1 cellular context compared by ENCODE assay signal in genomic region chr6:1230689-1231605, GRCh38.
A peak's percentile ranks its signal among the peaks of the same experiment; 100 is the strongest.
TF ChIP-seq lines count a peak whose summit lies in the region.

No MANE protein-coding gene starts in this region.

TF ChIP-seq in HepG2, 621 proteins besides CTCF, POLR2A, EP300 and RAD21 (continued from another document and continues in another):
- peak; percentile 59; the same call in 1 of the 2 replicates for TF ChIP-seq HOMEZ (CRISPR knock-in tag; IDR thresholded peaks at IDR 0.05; ENCODE audit: low read depth)
- peak; percentile 80 for TF ChIP-seq ISL2 (CRISPR knock-in tag; IDR thresholded peaks at IDR 0.05)
- TF ChIP-seq GATAD1 (CRISPR knock-in tag; IDR thresholded peaks at IDR 0.05) = peak; percentile 39; the same call in 1 of the 2 replicates
- peak; percentile 88; the same call in 1 of the 2 replicates for TF ChIP-seq ZSCAN29 (CRISPR knock-in tag; conservative IDR thresholded peaks at IDR 0.05)
- 0 out of 2 replicates have a peak, but pooled peaks have one; percentile 14 for TF ChIP-seq ZNF605 (CRISPR knock-in tag; IDR thresholded peaks at IDR 0.05)
- TF ChIP-seq LCORL (IDR thresholded peaks at IDR 0.05) = no peak
- peak; percentile 81 for TF ChIP-seq LCORL (CRISPR knock-in tag; IDR thresholded peaks at IDR 0.05)
- TF ChIP-seq, protein P1, sequence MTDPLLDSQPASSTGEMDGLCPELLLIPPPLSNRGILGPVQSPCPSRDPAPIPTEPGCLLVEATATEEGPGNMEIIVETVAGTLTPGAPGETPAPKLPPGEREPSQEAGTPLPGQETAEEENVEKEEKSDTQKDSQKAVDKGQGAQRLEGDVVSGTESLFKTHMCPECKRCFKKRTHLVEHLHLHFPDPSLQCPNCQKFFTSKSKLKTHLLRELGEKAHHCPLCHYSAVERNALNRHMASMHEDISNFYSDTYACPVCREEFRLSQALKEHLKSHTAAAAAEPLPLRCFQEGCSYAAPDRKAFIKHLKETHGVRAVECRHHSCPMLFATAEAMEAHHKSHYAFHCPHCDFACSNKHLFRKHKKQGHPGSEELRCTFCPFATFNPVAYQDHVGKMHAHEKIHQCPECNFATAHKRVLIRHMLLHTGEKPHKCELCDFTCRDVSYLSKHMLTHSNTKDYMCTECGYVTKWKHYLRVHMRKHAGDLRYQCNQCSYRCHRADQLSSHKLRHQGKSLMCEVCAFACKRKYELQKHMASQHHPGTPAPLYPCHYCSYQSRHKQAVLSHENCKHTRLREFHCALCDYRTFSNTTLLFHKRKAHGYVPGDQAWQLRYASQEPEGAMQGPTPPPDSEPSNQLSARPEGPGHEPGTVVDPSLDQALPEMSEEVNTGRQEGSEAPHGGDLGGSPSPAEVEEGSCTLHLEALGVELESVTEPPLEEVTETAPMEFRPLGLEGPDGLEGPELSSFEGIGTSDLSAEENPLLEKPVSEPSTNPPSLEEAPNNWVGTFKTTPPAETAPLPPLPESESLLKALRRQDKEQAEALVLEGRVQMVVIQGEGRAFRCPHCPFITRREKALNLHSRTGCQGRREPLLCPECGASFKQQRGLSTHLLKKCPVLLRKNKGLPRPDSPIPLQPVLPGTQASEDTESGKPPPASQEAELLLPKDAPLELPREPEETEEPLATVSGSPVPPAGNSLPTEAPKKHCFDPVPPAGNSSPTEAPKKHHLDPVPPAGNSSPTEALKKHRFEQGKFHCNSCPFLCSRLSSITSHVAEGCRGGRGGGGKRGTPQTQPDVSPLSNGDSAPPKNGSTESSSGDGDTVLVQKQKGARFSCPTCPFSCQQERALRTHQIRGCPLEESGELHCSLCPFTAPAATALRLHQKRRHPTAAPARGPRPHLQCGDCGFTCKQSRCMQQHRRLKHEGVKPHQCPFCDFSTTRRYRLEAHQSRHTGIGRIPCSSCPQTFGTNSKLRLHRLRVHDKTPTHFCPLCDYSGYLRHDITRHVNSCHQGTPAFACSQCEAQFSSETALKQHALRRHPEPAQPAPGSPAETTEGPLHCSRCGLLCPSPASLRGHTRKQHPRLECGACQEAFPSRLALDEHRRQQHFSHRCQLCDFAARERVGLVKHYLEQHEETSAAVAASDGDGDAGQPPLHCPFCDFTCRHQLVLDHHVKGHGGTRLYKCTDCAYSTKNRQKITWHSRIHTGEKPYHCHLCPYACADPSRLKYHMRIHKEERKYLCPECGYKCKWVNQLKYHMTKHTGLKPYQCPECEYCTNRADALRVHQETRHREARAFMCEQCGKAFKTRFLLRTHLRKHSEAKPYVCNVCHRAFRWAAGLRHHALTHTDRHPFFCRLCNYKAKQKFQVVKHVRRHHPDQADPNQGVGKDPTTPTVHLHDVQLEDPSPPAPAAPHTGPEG (CRISPR knock-in tag; IDR thresholded peaks at IDR 0.05) = peak; percentile 44; the same call in 1 of the 2 replicates
- TF ChIP-seq SOX6 (IDR thresholded peaks at IDR 0.05) = no peak
- TF ChIP-seq SOX6 (CRISPR knock-in tag; IDR thresholded peaks at IDR 0.05) = peak; percentile 89
- TF ChIP-seq, protein P2, sequence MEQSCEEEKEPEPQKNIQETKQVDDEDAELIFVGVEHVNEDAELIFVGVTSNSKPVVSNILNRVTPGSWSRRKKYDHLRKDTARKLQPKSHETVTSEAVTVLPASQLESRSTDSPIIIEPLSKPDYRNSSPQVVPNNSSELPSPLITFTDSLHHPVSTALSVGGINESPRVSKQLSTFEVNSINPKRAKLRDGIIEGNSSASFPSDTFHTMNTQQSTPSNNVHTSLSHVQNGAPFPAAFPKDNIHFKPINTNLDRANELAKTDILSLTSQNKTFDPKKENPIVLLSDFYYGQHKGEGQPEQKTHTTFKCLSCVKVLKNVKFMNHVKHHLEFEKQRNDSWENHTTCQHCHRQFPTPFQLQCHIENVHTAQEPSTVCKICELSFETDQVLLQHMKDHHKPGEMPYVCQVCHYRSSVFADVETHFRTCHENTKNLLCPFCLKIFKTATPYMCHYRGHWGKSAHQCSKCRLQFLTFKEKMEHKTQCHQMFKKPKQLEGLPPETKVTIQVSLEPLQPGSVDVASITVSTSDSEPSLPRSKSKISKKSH (CRISPR knock-in tag; IDR thresholded peaks at IDR 0.05; ENCODE audit: borderline replicate concordance) = no peak
- TF ChIP-seq CBFB (CRISPR knock-in tag; IDR thresholded peaks at IDR 0.05) = peak; percentile 66; the same call in 1 of the 2 replicates
- TF ChIP-seq ZNF589 (CRISPR knock-in tag; conservative IDR thresholded peaks at IDR 0.05) = no peak
- no peak for TF ChIP-seq ZSCAN31 (CRISPR knock-in tag; IDR thresholded peaks at IDR 0.05; ENCODE audit: low read depth)
- peak; percentile 83 for TF ChIP-seq ZNF317 (CRISPR knock-in tag; IDR thresholded peaks at IDR 0.05)
- no peak for TF ChIP-seq NONO (IDR thresholded peaks at IDR 0.05)
- peak; percentile 83; the same call in 1 of the 2 replicates for TF ChIP-seq NONO (CRISPR knock-in tag; conservative IDR thresholded peaks at IDR 0.05)
- TF ChIP-seq, protein P3, sequence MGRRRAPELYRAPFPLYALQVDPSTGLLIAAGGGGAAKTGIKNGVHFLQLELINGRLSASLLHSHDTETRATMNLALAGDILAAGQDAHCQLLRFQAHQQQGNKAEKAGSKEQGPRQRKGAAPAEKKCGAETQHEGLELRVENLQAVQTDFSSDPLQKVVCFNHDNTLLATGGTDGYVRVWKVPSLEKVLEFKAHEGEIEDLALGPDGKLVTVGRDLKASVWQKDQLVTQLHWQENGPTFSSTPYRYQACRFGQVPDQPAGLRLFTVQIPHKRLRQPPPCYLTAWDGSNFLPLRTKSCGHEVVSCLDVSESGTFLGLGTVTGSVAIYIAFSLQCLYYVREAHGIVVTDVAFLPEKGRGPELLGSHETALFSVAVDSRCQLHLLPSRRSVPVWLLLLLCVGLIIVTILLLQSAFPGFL (CRISPR knock-in tag; IDR thresholded peaks at IDR 0.05) = no peak
- TF ChIP-seq THRA (CRISPR knock-in tag; IDR thresholded peaks at IDR 0.05; ENCODE audit: borderline replicate concordance) = peak; percentile 46; the same call in 1 of the 2 replicates
- peak; percentile 55; the same call in 1 of the 2 replicates for TF ChIP-seq SMC3 (IDR thresholded peaks at IDR 0.05; ENCODE audit: low read length)
- TF ChIP-seq, protein P4, sequence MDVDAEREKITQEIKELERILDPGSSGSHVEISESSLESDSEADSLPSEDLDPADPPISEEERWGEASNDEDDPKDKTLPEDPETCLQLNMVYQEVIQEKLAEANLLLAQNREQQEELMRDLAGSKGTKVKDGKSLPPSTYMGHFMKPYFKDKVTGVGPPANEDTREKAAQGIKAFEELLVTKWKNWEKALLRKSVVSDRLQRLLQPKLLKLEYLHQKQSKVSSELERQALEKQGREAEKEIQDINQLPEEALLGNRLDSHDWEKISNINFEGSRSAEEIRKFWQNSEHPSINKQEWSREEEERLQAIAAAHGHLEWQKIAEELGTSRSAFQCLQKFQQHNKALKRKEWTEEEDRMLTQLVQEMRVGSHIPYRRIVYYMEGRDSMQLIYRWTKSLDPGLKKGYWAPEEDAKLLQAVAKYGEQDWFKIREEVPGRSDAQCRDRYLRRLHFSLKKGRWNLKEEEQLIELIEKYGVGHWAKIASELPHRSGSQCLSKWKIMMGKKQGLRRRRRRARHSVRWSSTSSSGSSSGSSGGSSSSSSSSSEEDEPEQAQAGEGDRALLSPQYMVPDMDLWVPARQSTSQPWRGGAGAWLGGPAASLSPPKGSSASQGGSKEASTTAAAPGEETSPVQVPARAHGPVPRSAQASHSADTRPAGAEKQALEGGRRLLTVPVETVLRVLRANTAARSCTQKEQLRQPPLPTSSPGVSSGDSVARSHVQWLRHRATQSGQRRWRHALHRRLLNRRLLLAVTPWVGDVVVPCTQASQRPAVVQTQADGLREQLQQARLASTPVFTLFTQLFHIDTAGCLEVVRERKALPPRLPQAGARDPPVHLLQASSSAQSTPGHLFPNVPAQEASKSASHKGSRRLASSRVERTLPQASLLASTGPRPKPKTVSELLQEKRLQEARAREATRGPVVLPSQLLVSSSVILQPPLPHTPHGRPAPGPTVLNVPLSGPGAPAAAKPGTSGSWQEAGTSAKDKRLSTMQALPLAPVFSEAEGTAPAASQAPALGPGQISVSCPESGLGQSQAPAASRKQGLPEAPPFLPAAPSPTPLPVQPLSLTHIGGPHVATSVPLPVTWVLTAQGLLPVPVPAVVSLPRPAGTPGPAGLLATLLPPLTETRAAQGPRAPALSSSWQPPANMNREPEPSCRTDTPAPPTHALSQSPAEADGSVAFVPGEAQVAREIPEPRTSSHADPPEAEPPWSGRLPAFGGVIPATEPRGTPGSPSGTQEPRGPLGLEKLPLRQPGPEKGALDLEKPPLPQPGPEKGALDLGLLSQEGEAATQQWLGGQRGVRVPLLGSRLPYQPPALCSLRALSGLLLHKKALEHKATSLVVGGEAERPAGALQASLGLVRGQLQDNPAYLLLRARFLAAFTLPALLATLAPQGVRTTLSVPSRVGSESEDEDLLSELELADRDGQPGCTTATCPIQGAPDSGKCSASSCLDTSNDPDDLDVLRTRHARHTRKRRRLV (CRISPR knock-in tag; IDR thresholded peaks at IDR 0.05) = peak; percentile 89
- TF ChIP-seq EHMT2 (IDR thresholded peaks at IDR 0.05; ENCODE audit: borderline replicate concordance, low read depth, low read length) = peak; percentile 62; the same call in 1 of the 2 replicates
- TF ChIP-seq HMG20B (CRISPR knock-in tag; conservative IDR thresholded peaks at IDR 0.05) = peak; percentile 22; the same call in 1 of the 2 replicates
- peak; percentile 92 for TF ChIP-seq KDM6A (CRISPR knock-in tag; IDR thresholded peaks at IDR 0.05; ENCODE audit: low read depth)
- peak; percentile 59 for TF ChIP-seq POGK (CRISPR knock-in tag; conservative IDR thresholded peaks at IDR 0.05)
- 0 out of 2 replicates have a peak, but pooled peaks have one; percentile 71 for TF ChIP-seq CCDC6 (CRISPR knock-in tag; IDR thresholded peaks at IDR 0.05)
- peak; percentile 53; the same call in 1 of the 2 replicates for TF ChIP-seq TGIF2 (CRISPR knock-in tag; IDR thresholded peaks at IDR 0.05)
- TF ChIP-seq SMYD3 (CRISPR knock-in tag; IDR thresholded peaks at IDR 0.05) = peak; percentile 76; the same call in 1 of the 2 replicates
- TF ChIP-seq SIX4 (CRISPR knock-in tag; IDR thresholded peaks at IDR 0.05) = peak; percentile 86
- TF ChIP-seq ZKSCAN8 (CRISPR knock-in tag; IDR thresholded peaks at IDR 0.05; ENCODE audit: borderline replicate concordance) = no peak; the same call in 1 of the 2 replicates
- TF ChIP-seq ZNF12 (CRISPR knock-in tag; IDR thresholded peaks at IDR 0.05) = peak; percentile 63; the same call in 1 of the 2 replicates
- peak; percentile 85 for TF ChIP-seq ASH2L (IDR thresholded peaks at IDR 0.05; ENCODE audit: insufficient read length, low read depth, low read length)
- TF ChIP-seq HOXA3 (CRISPR knock-in tag; IDR thresholded peaks at IDR 0.05) = peak; percentile 69; the same call in 1 of the 2 replicates
- TF ChIP-seq ZNF331 (CRISPR knock-in tag; IDR thresholded peaks at IDR 0.05) = peak; percentile 74
- peak; percentile 100 for TF ChIP-seq CEBPG (CRISPR knock-in tag; IDR thresholded peaks at IDR 0.05)
- no peak for TF ChIP-seq ZNF235 (CRISPR knock-in tag; IDR thresholded peaks at IDR 0.05; ENCODE audit: borderline replicate concordance)
- TF ChIP-seq MEIS1 (CRISPR knock-in tag; IDR thresholded peaks at IDR 0.05; ENCODE audit: borderline replicate concordance) = peak; percentile 72; the same call in 1 of the 2 replicates
